In the genomic region with DNA sequence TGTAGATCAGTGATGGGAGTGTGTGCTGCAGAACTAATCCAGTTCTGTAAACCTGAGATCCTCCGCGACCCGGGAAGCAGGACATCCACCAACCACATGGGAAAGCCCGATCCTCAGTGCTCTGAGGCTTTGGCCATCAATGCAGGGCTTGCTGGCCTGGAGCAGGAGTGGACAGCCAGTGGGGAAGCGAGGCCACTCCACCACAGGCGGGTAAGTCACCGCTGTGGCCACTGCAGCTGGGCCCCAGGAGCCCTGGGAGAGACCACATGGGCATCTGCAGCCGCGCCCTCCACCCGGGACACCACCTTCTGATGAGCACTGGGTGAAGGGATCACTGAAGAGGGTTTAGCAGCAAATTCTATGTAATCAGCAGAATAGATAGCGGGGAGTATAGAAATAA, we compare ENCODE assay signal across 8 cellular contexts. TPM values are rescaled to one million over a fixed set of nuclear protein-coding genes. Genes with fewer than 3 reads are reported as not detected.
"Had no signal": no experiment of that assay in that cellular context is flagged by ENCODE, and none has a peak within 500 bp of the region (broad histone marks: within the 10 kb centered on the region; RNA-seq: fewer than 3 reads in every experiment).

No MANE protein-coding gene starts in this region.

- H3K27ac Mint-ChIP-seq: H9 had no signal

- DNase-seq: GM23248, GOT3, HCEC 1CT, IMR-90 had no signal

- H3K4me3 Mint-ChIP-seq: H9 had no signal

RNA-seq across cellular contexts. Expression of a gene that starts 0.8 kb away (rescaled TPM):
- total RNA-seq: GM23248, H4, H9, HT-29, IMR-90, K562 had no signal
- polyA plus RNA-seq: GM23248, IMR-90, K562 had no signal

RNA-seq across cellular contexts. Expression of a gene that starts 14.4 kb away (rescaled TPM):
- total RNA-seq: GM23248, H4, H9, HT-29, IMR-90, K562 had no signal
- polyA plus RNA-seq: GM23248, IMR-90, K562 had no signal

RNA-seq across cellular contexts. Expression of a gene that starts 15.8 kb away (rescaled TPM):
- total RNA-seq: GM23248, H4, H9, HT-29, IMR-90, K562 had no signal
- polyA plus RNA-seq: GM23248, IMR-90, K562 had no signal

RNA-seq across cellular contexts. Expression of a gene that starts 23.4 kb away (rescaled TPM):
- total RNA-seq: GM23248, H4, H9, HT-29, IMR-90, K562 had no signal
- polyA plus RNA-seq: GM23248, IMR-90, K562 had no signal

RNA-seq across cellular contexts. Expression of a gene that starts 26.7 kb away (rescaled TPM):
- total RNA-seq: GM23248, H4, H9, HT-29, IMR-90, K562 had no signal
- polyA plus RNA-seq: GM23248, IMR-90, K562 had no signal
